ENCODE assay signal across 24 cellular contexts in genomic region chrX:103467870-103468269, GRCh38. TPM values are rescaled to one million over a fixed set of nuclear protein-coding genes. Genes with fewer than 3 reads are reported as not detected.
"Had no signal": no experiment of that assay in that cellular context is flagged by ENCODE, and none has a peak within 500 bp of the region (broad histone marks: within the 10 kb centered on the region; RNA-seq: fewer than 3 reads in every experiment).

No MANE protein-coding gene starts in this region.

- H3K9me3 ChIP-seq: SJSA1 had no signal

- H3K9me3 Mint-ChIP-seq: IgD-negative memory B cell had no signal

- ATAC-seq: HepG2 had no signal

- H3K27ac ChIP-seq: SJSA1, SK-N-MC had no signal

- H3K36me3 ChIP-seq: SJSA1 had no signal

- H3K4me3 Mint-ChIP-seq: IgD-negative memory B cell had no signal

- H3K4me1 Mint-ChIP-seq: IgD-negative memory B cell had no signal

- H3K27me3 ChIP-seq: SJSA1 had no signal

- DNase-seq: KBM-7, MV-4-11, NCI-H1048, NCI-H1105, NCI-H1417, NCI-H1436 treated with DMSO at 0.1 percent for 48 hours, NCI-H1694 treated with DMSO at 0.1 percent for 48 hours, NCI-H1930, NCI-H2081, NCI-H2107, NCI-H2227 treated with DMSO at 0.1 percent for 48 hours, NCI-H524 treated with DMSO at 0.1 percent for 48 hours, NCI-H69, NCI-H774, Right ventricle myocardium superior, RPMI8226, SIG-M5 had no signal

- H3K27ac Mint-ChIP-seq: IgD-negative memory B cell had no signal

- FAIRE-seq: HepG2, RCC 7860 had no signal

- H3K4me3 ChIP-seq: SJSA1, SK-N-MC had no signal

- H3K4me1 ChIP-seq: SJSA1 had no signal

RNA-seq across cellular contexts. Expression of gene RAB40A, which starts 51.4 kb away (rescaled TPM):
- total RNA-seq: HepG2, HT-29, MCF 10A, Right ventricle myocardium superior had no signal
- polyA plus RNA-seq: IgD-negative memory B cell had no signal
